Comparison of ENCODE assay signal across 31 cellular contexts in the genomic region with DNA sequence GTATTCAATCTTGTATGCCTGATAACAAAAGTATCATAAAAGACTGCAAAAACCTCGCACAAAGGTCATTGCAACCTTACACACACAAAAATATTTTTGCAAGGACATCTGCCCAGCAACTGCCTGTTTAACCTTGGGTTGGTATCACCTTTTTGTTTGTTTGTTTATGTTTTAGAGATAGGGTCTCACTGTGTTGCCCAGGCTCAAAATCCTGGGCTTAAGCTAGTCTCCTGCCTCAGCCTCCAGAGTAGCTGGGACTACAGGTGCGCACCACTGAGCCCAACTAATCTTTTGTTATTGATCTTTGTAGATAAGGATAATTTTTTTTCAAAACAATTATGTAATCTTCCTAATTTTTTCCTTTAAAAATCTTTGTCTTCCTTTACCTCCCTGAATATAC. TPM values are rescaled to one million over a fixed set of nuclear protein-coding genes. Genes with fewer than 3 reads are reported as not detected.
"Had no signal": no experiment of that assay in that cellular context is flagged by ENCODE, and none has a peak within 500 bp of the region (broad histone marks: within the 10 kb centered on the region; RNA-seq: fewer than 3 reads in every experiment).

No MANE protein-coding gene starts in this region.

- H3K4me3 ChIP-seq: hepatocyte, left ventricle myocardium inferior, lung, mucosa of descending colon, pancreas, prostate gland, sigmoid colon, smooth muscle cell, stomach, thoracic aorta, tibial artery, upper lobe of right lung had no signal

- H3K4me1 Mint-ChIP-seq: nephron, neural crest cell had no signal

- H3K4me3 Mint-ChIP-seq: naive thymus-derived CD4-positive, alpha-beta T cell; nephron; neural crest cell; stimulated activated naive B cell treated with anti-CD40 and anti-IgM and Interleukin-4, amounts not matched to agents 10 μg/mL and 1 μg/mL and 100 μg/mL, for 72 hours had no signal

- H3K4me2 ChIP-seq: hepatocyte, smooth muscle cell had no signal

- H3K79me2 ChIP-seq: hepatocyte had no signal

- H3K27ac Mint-ChIP-seq: naive thymus-derived CD4-positive, alpha-beta T cell; nephron; stimulated activated naive B cell treated with anti-CD40 and anti-IgM and Interleukin-4, amounts not matched to agents 10 μg/mL and 1 μg/mL and 100 μg/mL, for 72 hours had no signal

- H3K36me3 ChIP-seq: left ventricle myocardium inferior, pancreas, prostate gland, sigmoid colon, stomach, thoracic aorta, tibial artery, upper lobe of right lung had no signal

- H3K9me3 ChIP-seq: mucosa of descending colon, pancreas, prostate gland, sigmoid colon had no signal

- H3K27ac ChIP-seq: hepatocyte, left ventricle myocardium inferior, pancreas, prostate gland, sigmoid colon, thoracic aorta, tibial artery, upper lobe of right lung had no signal

- H2AFZ ChIP-seq: hepatocyte had no signal

- H3K27me3 ChIP-seq: hepatocyte, pancreas, sigmoid colon, stomach, tibial artery, upper lobe of right lung had no signal

- H3K4me1 ChIP-seq: pancreas, prostate gland, sigmoid colon, tibial artery, upper lobe of right lung had no signal

- ATAC-seq: naive thymus-derived CD4-positive, alpha-beta T cell; stimulated activated naive B cell treated with anti-CD40 and anti-IgM and Interleukin-4, amounts not matched to agents 10 μg/mL and 1 μg/mL and 100 μg/mL, for 72 hours; stimulated activated naive CD8-positive, alpha-beta T cell treated with anti-CD3 and anti-CD28 coated beads, Interleukin-15, Interleukin-2, amounts not matched to agents 100 U/mL and 50 U/mL, for 24 hours; upper lobe of right lung had no signal

- DNase-seq: islet precursor cell; left ventricle myocardium inferior; midbrain; mucosa of descending colon; naive thymus-derived CD4-positive, alpha-beta T cell; nucleus accumbens; pancreas; posterior cingulate gyrus; retina; right cardiac atrium; sigmoid colon; stimulated activated CD4-positive, alpha-beta T cell treated with anti-CD3 and anti-CD28 coated beads, Interleukin-1b, Interleukin-23, amount 100 ng/mL, for 48 hours; stimulated activated CD4-positive, alpha-beta T cell treated with anti-CD3 and anti-CD28 coated beads, Interleukin-2, amount 100 ng/mL, for 48 hours; stimulated activated CD4-positive, alpha-beta T cell treated with anti-CD3 and anti-CD28 coated beads, Interleukin-4, amount 100 ng/mL, for 4 hours; stimulated activated CD8-positive, alpha-beta memory T cell treated with anti-CD3 and anti-CD28 coated beads, Interleukin-4, amount 100 ng/mL, for 48 hours; stimulated activated naive B cell treated with anti-CD40 and anti-IgM and Interleukin-4, amounts not matched to agents 10 μg/mL and 1 μg/mL and 100 μg/mL, for 72 hours; stimulated activated naive CD8-positive, alpha-beta T cell treated with anti-CD3 and anti-CD28 coated beads, Interleukin-15, Interleukin-2, amounts not matched to agents 100 U/mL and 50 U/mL, for 24 hours; stomach; tibial artery; upper lobe of right lung had no signal

RNA-seq across cellular contexts. Expression of a gene that starts 54.2 kb away (rescaled TPM):
- total RNA-seq: kidney epithelial cell, mesenteric fat pad, myocyte, osteoblast, sigmoid colon, thoracic aorta, upper lobe of right lung had no signal
- polyA plus RNA-seq: naive thymus-derived CD4-positive, alpha-beta T cell had no signal
